Comparison of ENCODE assay signal across 8 cellular contexts in the genomic region with DNA sequence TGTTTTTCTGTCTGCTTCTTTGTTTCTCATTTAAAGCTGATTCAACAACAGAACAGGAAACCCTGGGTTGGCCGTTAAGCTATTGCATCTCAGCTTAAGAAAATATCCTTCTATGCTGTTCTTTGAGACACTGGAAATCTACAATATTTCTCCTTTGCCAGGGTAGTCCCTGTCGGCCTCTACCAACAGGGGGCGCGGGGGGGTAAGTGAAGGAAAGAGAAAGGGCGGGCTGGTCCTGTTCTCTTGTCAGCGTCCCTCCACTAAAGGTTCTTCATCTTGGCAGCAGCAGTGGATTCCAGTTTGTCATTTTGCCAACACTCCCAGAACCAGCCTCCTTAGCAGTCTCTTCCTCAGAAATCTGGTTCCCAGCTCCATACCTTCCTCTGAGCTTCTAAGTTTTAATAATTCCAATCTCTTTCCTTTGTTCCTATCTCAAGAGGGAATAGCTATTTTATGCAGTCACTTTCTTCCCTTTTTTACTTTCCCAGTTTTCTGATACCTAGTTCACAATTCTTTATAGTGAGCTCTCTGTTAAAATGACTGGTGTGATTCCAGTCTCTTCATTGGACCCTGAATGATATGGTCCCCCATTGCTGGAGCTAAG.
A peak's percentile ranks its signal among the peaks of the same experiment; 100 is the strongest.
DNase-seq lines count a peak whose midpoint lies in the region; ATAC-seq and TF ChIP-seq lines count a peak whose summit lies in the region.

No MANE protein-coding gene starts in this region.

- H3K27me3 Mint-ChIP-seq in MCF 10A (ENCODE audit: insufficient read depth, unreplicated experiment), result no peaks in the 10 kb centered on the region

- no peak overlapping the region for H3K27ac Mint-ChIP-seq in MCF 10A (ENCODE audit: low read depth, unreplicated experiment)

- H3K4me3 Mint-ChIP-seq in MCF 10A (ENCODE audit: unreplicated experiment), result no peak overlapping the region

- no TSS peak for BruUV-seq in MCF 10A (replicated peaks; lab: Mats Ljungman, UMichigan)

- no peaks in the 10 kb centered on the region for H3K9me3 Mint-ChIP-seq in MCF 10A (ENCODE audit: unreplicated experiment)

- intact Hi-C loops in MCF 10A (cut with micrococcal nuclease), result loop anchor here (1.0 to 5.0 kb wide), 6 partner anchors 60 to 345 kb away; no protein-coding TSS in a partner anchor

- H3K36me3 Mint-ChIP-seq in MCF 10A (ENCODE audit: insufficient read depth, unreplicated experiment), result no peaks in the 10 kb centered on the region

- TF ChIP-seq CTCF in MCF 10A (IDR thresholded peaks at IDR 0.05; ENCODE audit: unreplicated experiment), result peak; percentile 79

- POLR2A ChIA-PET in MCF 10A (lab: Yijun Ruan, JAX), result no interaction called here

- peaks cover 7% of the 10 kb centered on the region for H3K4me1 Mint-ChIP-seq in MCF 10A (ENCODE audit: insufficient read depth, unreplicated experiment)

- peak; percentile 44 for ATAC-seq in HG02642 (IDR thresholded peaks at IDR 0.05; ENCODE audit: poor library complexity, unreplicated experiment)
- ATAC-seq in SK-N-SH treated with all-trans-retinoic acid at 6 μM for 48 hours, result peak; percentile 94
- ATAC-seq in left lobe of liver, result peak; percentile 76

- DNase-seq in DMS 273 (lab: John Stamatoyannopoulos, UW; ENCODE audit: unreplicated experiment) (peak; percentile 83), MCF 10A (ENCODE audit: unreplicated experiment) (peak; percentile 86), left lobe of liver (ENCODE audit: low spot score) (peak; percentile 63), mesenteric fat pad (ENCODE audit: low spot score) (no peak), cerebellar nuclear complex (lab: John Stamatoyannopoulos, UW) (no peak)
- peak; percentile 13 to 16 for DNase-seq in stimulated activated CD8-positive, alpha-beta memory T cell treated with anti-CD3 and anti-CD28 coated beads, Interleukin-15, amount 100 ng/mL, for 48 hours (ENCODE audit: low read depth in 2 of 2)

- CTCF ChIA-PET in MCF 10A (lab: Yijun Ruan, JAX), result interaction anchor here (0.6 to 3.0 kb wide), 34 partner anchors 8 to 877 kb away, joined by 3 to 18 read pairs (median 4); no protein-coding TSS in a partner anchor

TF ChIP-seq in SK-N-SH treated with all-trans-retinoic acid at 6 μM for 48 hours, 23 proteins besides CTCF, POLR2A, EP300 and RAD21:
- no peak for TF ChIP-seq ZFP30 (CRISPR knock-in tag; IDR thresholded peaks at IDR 0.05)
- no peak for TF ChIP-seq ZNF8 (CRISPR knock-in tag; IDR thresholded peaks at IDR 0.05)
- TF ChIP-seq, protein P1, sequence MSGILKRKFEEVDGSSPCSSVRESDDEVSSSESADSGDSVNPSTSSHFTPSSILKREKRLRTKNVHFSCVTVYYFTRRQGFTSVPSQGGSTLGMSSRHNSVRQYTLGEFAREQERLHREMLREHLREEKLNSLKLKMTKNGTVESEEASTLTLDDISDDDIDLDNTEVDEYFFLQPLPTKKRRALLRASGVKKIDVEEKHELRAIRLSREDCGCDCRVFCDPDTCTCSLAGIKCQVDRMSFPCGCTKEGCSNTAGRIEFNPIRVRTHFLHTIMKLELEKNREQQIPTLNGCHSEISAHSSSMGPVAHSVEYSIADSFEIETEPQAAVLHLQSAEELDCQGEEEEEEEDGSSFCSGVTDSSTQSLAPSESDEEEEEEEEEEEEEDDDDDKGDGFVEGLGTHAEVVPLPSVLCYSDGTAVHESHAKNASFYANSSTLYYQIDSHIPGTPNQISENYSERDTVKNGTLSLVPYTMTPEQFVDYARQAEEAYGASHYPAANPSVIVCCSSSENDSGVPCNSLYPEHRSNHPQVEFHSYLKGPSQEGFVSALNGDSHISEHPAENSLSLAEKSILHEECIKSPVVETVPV (CRISPR knock-in tag; IDR thresholded peaks at IDR 0.05), result no peak
- TF ChIP-seq ISL1 (CRISPR knock-in tag; IDR thresholded peaks at IDR 0.05), result no peak
- TF ChIP-seq ZNF565 (CRISPR knock-in tag; conservative IDR thresholded peaks at IDR 0.05; ENCODE audit: low read depth), result no peak

Comparison
In these comparisons a context has a peak if more than half of its experiments do, and no peak if none do; other contexts are left out.
1. DNase-seq: peak in DMS 273 (single experiment), MCF 10A (single experiment), left lobe of liver (single experiment) and stimulated activated CD8-positive, alpha-beta memory T cell treated with anti-CD3 and anti-CD28 coated beads, Interleukin-15, amount 100 ng/mL, for 48 hours (2 of 2); none in mesenteric fat pad (single experiment) and cerebellar nuclear complex (0 of 2).
2. ATAC-seq: peak in every context shown above with its lines; median percentile 94 in SK-N-SH treated with all-trans-retinoic acid at 6 μM for 48 hours; 76 in left lobe of liver; 44 in HG02642.